In genomic region chr7:140144821-140145220, GRCh38 we compare ENCODE assay signal across 1 cellular context.
TF ChIP-seq lines count a peak whose summit lies in the region.

No MANE protein-coding gene starts in this region.

TF ChIP-seq in HepG2, 621 proteins besides CTCF, POLR2A, EP300 and RAD21:
- TF ChIP-seq ZNF253 (CRISPR knock-in tag; IDR thresholded peaks at IDR 0.05; ENCODE audit: borderline replicate concordance) = no peak
- TF ChIP-seq RBM22 (optimal IDR thresholded peaks at IDR 0.05; ENCODE audit: low read length) = peak; percentile 9
